33 cellular contexts compared by ENCODE assay signal in the genomic region with DNA sequence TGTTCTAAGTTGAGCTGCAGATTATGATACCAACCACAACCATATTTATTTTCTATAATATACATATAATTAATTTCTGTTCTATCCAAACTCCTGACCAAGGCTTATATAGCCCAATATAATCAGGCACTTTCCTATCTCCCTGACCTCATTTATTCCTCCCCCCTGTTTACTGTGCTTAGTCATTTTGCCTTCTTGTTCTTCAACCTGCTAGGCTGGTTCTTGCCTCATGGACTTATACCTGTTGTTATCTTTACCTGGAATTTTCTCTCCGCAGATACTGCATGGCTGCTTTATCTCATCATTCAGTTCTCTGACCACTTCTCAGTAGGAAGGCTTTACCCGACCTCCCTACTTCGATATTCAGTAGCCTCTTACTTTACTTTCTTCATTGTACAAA. TPM values are rescaled to one million over a fixed set of nuclear protein-coding genes. Genes with fewer than 3 reads are reported as not detected.
DNase-seq lines count a peak whose midpoint lies in the region; ATAC-seq and TF ChIP-seq lines count a peak whose summit lies in the region.
"Had no signal": no experiment of that assay in that cellular context is flagged by ENCODE, and none has a peak within 500 bp of the region (broad histone marks: within the 10 kb centered on the region; RNA-seq: fewer than 3 reads in every experiment).

No MANE protein-coding gene starts in this region.

- H4K12ac ChIP-seq in trophoblast cell (ENCODE audit: low read depth, low read length), result no peak overlapping the region

- H3K27ac ChIP-seq in trophoblast cell (ENCODE audit: low read depth, low read length), result no peak overlapping the region
- H3K27ac ChIP-seq: A549, esophagus muscularis mucosa, heart left ventricle, lower lobe of right lung, upper lobe of left lung had no signal

- no peak overlapping the region for H2BK120ac ChIP-seq in trophoblast cell (ENCODE audit: insufficient read depth, low read length, poor library complexity)

- H3K23ac ChIP-seq in trophoblast cell (ENCODE audit: low read length), result no peak overlapping the region

- H3K79me2 ChIP-seq in trophoblast cell (ENCODE audit: control insufficient read depth, insufficient read depth, low read length, poor library complexity), result no peaks in the 10 kb centered on the region

- no peaks in the 10 kb centered on the region for H3K27me3 Mint-ChIP-seq in Caco-2 (ENCODE audit: insufficient read depth, unreplicated experiment)

- H4K8ac ChIP-seq in trophoblast cell (ENCODE audit: low read depth, low read length), result no peak overlapping the region

- no peak overlapping the region for H3K14ac ChIP-seq in trophoblast cell (ENCODE audit: low read length)

- no TSS peak for BruUV-seq in Caco-2 (replicated peaks; lab: Mats Ljungman, UMichigan)

- H4K91ac ChIP-seq in trophoblast cell (ENCODE audit: low read depth, low read length), result no peak overlapping the region

- no peak overlapping the region for H2BK5ac ChIP-seq in trophoblast cell (ENCODE audit: low read depth, low read length, poor library complexity)

- no CpG with 5 or more reads among the region's 3 CpGs for WGBS in trophoblast cell (ENCODE audit: extremely low coverage, insufficient coverage, insufficient read length)

- H3K79me1 ChIP-seq in trophoblast cell (ENCODE audit: low read length), result peaks cover 8% of the 10 kb centered on the region

- no peak overlapping the region for H2AK5ac ChIP-seq in trophoblast cell (ENCODE audit: low read length)

- intact Hi-C loops in Caco-2 (cut with micrococcal nuclease; ENCODE audit: unreplicated experiment), result loop anchor here (1.0 to 10.0 kb wide), 6 partner anchors 8 to 294 kb away; a partner anchor contains a TSS

- H3K9me3 ChIP-seq in Caco-2, result no peaks in the 10 kb centered on the region
- H3K9me3 ChIP-seq in trophoblast cell (ENCODE audit: insufficient read depth, low read depth, low read length), result no peaks in the 10 kb centered on the region
- H3K9me3 ChIP-seq: A549, esophagus muscularis mucosa, heart left ventricle, lower lobe of right lung, upper lobe of left lung had no signal

- H3K9ac ChIP-seq in trophoblast cell (ENCODE audit: low read length), result no peak overlapping the region

- H3K36me3 Mint-ChIP-seq in Caco-2 (ENCODE audit: insufficient read depth, unreplicated experiment), result no peaks in the 10 kb centered on the region
- H3K36me3 Mint-ChIP-seq: activated CD4-positive, alpha-beta memory T cell treated with anti-CD3 and anti-CD28 coated beads for 36 hours; CD8-positive, alpha-beta T cell; natural killer cell; stimulated activated memory B cell treated with anti-CD40 and anti-IgM and Interleukin-4, amounts not matched to agents 10 μg/mL and 1 μg/mL and 100 μg/mL, for 72 hours had no signal

- H3K27me3 ChIP-seq in Caco-2 (replicated peaks; ENCODE audit: control insufficient read depth, insufficient read depth, low read length) (no peaks in the 10 kb centered on the region), trophoblast cell (ENCODE audit: insufficient read depth, low read length) (no peaks in the 10 kb centered on the region)
- H3K27me3 ChIP-seq: esophagus muscularis mucosa, heart left ventricle, upper lobe of left lung had no signal

- H3K18ac ChIP-seq in trophoblast cell (ENCODE audit: low read length), result no peak overlapping the region

- H3K4me1 ChIP-seq in Caco-2, result peaks cover 27% of the 10 kb centered on the region
- H3K4me1 ChIP-seq in trophoblast cell (ENCODE audit: control insufficient read depth in 1 of 2, insufficient read depth in 2 of 2, low read length in 2 of 2), result peaks cover 5 to 6% of the 10 kb centered on the region in 2 experiments
- H3K4me1 ChIP-seq: A549, esophagus muscularis mucosa, heart left ventricle, lower lobe of right lung, upper lobe of left lung had no signal

- H3K4me3 Mint-ChIP-seq in Caco-2 (ENCODE audit: unreplicated experiment), result peak overlapping the region; percentile 37
- H3K4me3 Mint-ChIP-seq: activated CD4-positive, alpha-beta memory T cell treated with anti-CD3 and anti-CD28 coated beads for 36 hours; activated naive CD8-positive, alpha-beta T cell treated with anti-CD3 and anti-CD28 coated beads, Interleukin-2, amount 50 U/mL, for 24 hours; activated T-cell treated with anti-CD3 and anti-CD28 coated beads, Interleukin-2, amount 50 U/mL, for 72 hours; CD8-positive, alpha-beta T cell; effector memory CD8-positive, alpha-beta T cell; H9; natural killer cell; stimulated activated memory B cell treated with anti-CD40 and anti-IgM and Interleukin-4, amounts not matched to agents 10 μg/mL and 1 μg/mL and 100 μg/mL, for 72 hours; T-helper 1 cell treated with Interleukin-12 subunit alpha and Interleukin-12 subunit beta and Interleukin-4 antibody, amounts not matched to agents 30 μg/mL and 1 μg/mL, for 36 hours had no signal

- no peak overlapping the region for H2AFZ ChIP-seq in trophoblast cell (ENCODE audit: insufficient read depth, low read length, poor library complexity)

- DNase-seq in Caco-2, result peak; percentile 69 to 81
- peak; percentile 56 for DNase-seq in LoVo (ENCODE audit: low spot score)
- peak; percentile 92 for DNase-seq in epithelial cell of esophagus (ENCODE audit: low read depth)
- peak; percentile 80 to 93 for DNase-seq in trophoblast cell
- no peak for DNase-seq in NCI-H2029 treated with DMSO at 0.1 percent for 48 hours (lab: John Stamatoyannopoulos, UW)
- DNase-seq: activated CD4-positive, alpha-beta memory T cell treated with anti-CD3 and anti-CD28 coated beads for 36 hours; activated CD4-positive, CD25-positive, alpha-beta regulatory T cell treated with anti-CD3 and anti-CD28 coated beads, Interleukin-2, amount 50 U/mL, for 72 hours; activated naive CD4-positive, alpha-beta T cell; activated naive CD8-positive, alpha-beta T cell treated with anti-CD3 and anti-CD28 coated beads, Interleukin-2, amount 50 U/mL, for 24 hours; activated T-cell treated with anti-CD3 and anti-CD28 coated beads, Interleukin-2, amount 50 U/mL, for 72 hours; CD8-positive, alpha-beta T cell; central memory CD4-positive, alpha-beta T cell; DMS 273 treated with DMSO at 0.1 percent for 48 hours; effector memory CD8-positive, alpha-beta T cell; foreskin fibroblast; H9; heart left ventricle; lower lobe of right lung; natural killer cell; NCI-H1048; NCI-H1694 treated with DMSO at 0.1 percent for 48 hours; NCI-H2171; occipital lobe; substantia nigra had no signal

- H3K36me3 ChIP-seq in Caco-2 (ENCODE audit: control insufficient read depth, insufficient read depth, low read length) (no peaks in the 10 kb centered on the region), trophoblast cell (ENCODE audit: control insufficient read depth in 1 of 2, insufficient read depth in 2 of 2, low read length in 2 of 2) (no peaks in the 10 kb centered on the region)
- H3K36me3 ChIP-seq: esophagus muscularis mucosa, heart left ventricle, lower lobe of right lung, upper lobe of left lung had no signal

- H2BK12ac ChIP-seq in trophoblast cell (ENCODE audit: low read length), result no peak overlapping the region

- no peaks in the 10 kb centered on the region for H3K9me3 Mint-ChIP-seq in Caco-2 (ENCODE audit: unreplicated experiment)
- H3K9me3 Mint-ChIP-seq: activated CD4-positive, alpha-beta memory T cell treated with anti-CD3 and anti-CD28 coated beads for 36 hours; activated naive CD8-positive, alpha-beta T cell treated with anti-CD3 and anti-CD28 coated beads, Interleukin-2, amount 50 U/mL, for 24 hours; activated T-cell treated with anti-CD3 and anti-CD28 coated beads, Interleukin-2, amount 50 U/mL, for 72 hours; CD8-positive, alpha-beta T cell; effector memory CD8-positive, alpha-beta T cell; H9; natural killer cell; stimulated activated memory B cell treated with anti-CD40 and anti-IgM and Interleukin-4, amounts not matched to agents 10 μg/mL and 1 μg/mL and 100 μg/mL, for 72 hours; T-helper 1 cell treated with Interleukin-12 subunit alpha and Interleukin-12 subunit beta and Interleukin-4 antibody, amounts not matched to agents 30 μg/mL and 1 μg/mL, for 36 hours had no signal

- no peak for TF ChIP-seq CTCF in Caco-2 (IDR thresholded peaks at IDR 0.05; ENCODE audit: insufficient read depth in 1 of 2, low read depth in 1 of 2, low read length in 1 of 2, severe bottlenecking in 1 of 2, unreplicated experiment in 1 of 2)
- TF ChIP-seq CTCF in epithelial cell of esophagus (IDR thresholded peaks at IDR 0.05; ENCODE audit: insufficient read depth, low read depth, low read length, missing control alignments), result no peak

- H3K4me2 ChIP-seq in trophoblast cell (ENCODE audit: low read length), result no peak overlapping the region
- H3K4me2 ChIP-seq: A549 had no signal

- peak overlapping the region; percentile 48 for H3K27ac Mint-ChIP-seq in Caco-2 (ENCODE audit: unreplicated experiment)
- H3K27ac Mint-ChIP-seq: activated CD4-positive, alpha-beta memory T cell treated with anti-CD3 and anti-CD28 coated beads for 36 hours; activated naive CD8-positive, alpha-beta T cell treated with anti-CD3 and anti-CD28 coated beads, Interleukin-2, amount 50 U/mL, for 24 hours; activated T-cell treated with anti-CD3 and anti-CD28 coated beads, Interleukin-2, amount 50 U/mL, for 72 hours; CD8-positive, alpha-beta T cell; effector memory CD8-positive, alpha-beta T cell; H9; natural killer cell; stimulated activated memory B cell treated with anti-CD40 and anti-IgM and Interleukin-4, amounts not matched to agents 10 μg/mL and 1 μg/mL and 100 μg/mL, for 72 hours; T-helper 1 cell treated with Interleukin-12 subunit alpha and Interleukin-12 subunit beta and Interleukin-4 antibody, amounts not matched to agents 30 μg/mL and 1 μg/mL, for 36 hours had no signal

- H3K4me3 ChIP-seq in Caco-2 (ENCODE audit: low read depth, low read length), result no peak overlapping the region
- no peak overlapping the region for H3K4me3 ChIP-seq in epithelial cell of esophagus (ENCODE audit: low read length)
- H3K4me3 ChIP-seq in trophoblast cell (ENCODE audit: low read depth, low read length), result no peak overlapping the region
- H3K4me3 ChIP-seq: A549, esophagus muscularis mucosa, heart left ventricle, lower lobe of right lung, upper lobe of left lung had no signal

- peaks cover 8% of the 10 kb centered on the region for H3K4me1 Mint-ChIP-seq in Caco-2 (ENCODE audit: low read depth, unreplicated experiment)
- H3K4me1 Mint-ChIP-seq: activated naive CD8-positive, alpha-beta T cell treated with anti-CD3 and anti-CD28 coated beads, Interleukin-2, amount 50 U/mL, for 24 hours; H9; natural killer cell; stimulated activated memory B cell treated with anti-CD40 and anti-IgM and Interleukin-4, amounts not matched to agents 10 μg/mL and 1 μg/mL and 100 μg/mL, for 72 hours had no signal

- ATAC-seq in HG02973 (IDR thresholded peaks at IDR 0.05; ENCODE audit: unreplicated experiment) (no peak), HG03108 (IDR thresholded peaks at IDR 0.05; ENCODE audit: unreplicated experiment) (no peak), HG03097 (IDR thresholded peaks at IDR 0.05; ENCODE audit: low FRiP score, unreplicated experiment) (no peak)
- ATAC-seq: A549; activated naive CD8-positive, alpha-beta T cell treated with anti-CD3 and anti-CD28 coated beads, Interleukin-2, amount 50 U/mL, for 24 hours; activated T-cell treated with anti-CD3 and anti-CD28 coated beads, Interleukin-2, amount 50 U/mL, for 72 hours; CD8-positive, alpha-beta T cell; effector memory CD8-positive, alpha-beta T cell; heart left ventricle; lower lobe of right lung; natural killer cell; SK-N-SH treated with all-trans-retinoic acid at 6 μM for 48 hours; stimulated activated memory B cell treated with anti-CD40 and anti-IgM and Interleukin-4, amounts not matched to agents 10 μg/mL and 1 μg/mL and 100 μg/mL, for 72 hours had no signal

- CTCF ChIA-PET in Caco-2 (lab: Charles Lee), result no interaction called here

- H3K4ac ChIP-seq in trophoblast cell (ENCODE audit: low read depth, low read length), result no peak overlapping the region

- POLR2A ChIA-PET in Caco-2 (lab: Charles Lee), result interaction anchor here (1.5 kb wide), 1 partner anchor 25 kb away, joined by 7 read pairs; a partner anchor contains a TSS

RNA-seq across cellular contexts. Expression of a gene that starts 24.9 kb away (rescaled TPM):
- 40.2 and 40.5 TPM in 2 replicates for total RNA-seq in Caco-2 (2022)
- 61.0 and 61.4 TPM in 2 replicates for polyA plus RNA-seq in trophoblast cell (2013)
